In the genomic region with DNA sequence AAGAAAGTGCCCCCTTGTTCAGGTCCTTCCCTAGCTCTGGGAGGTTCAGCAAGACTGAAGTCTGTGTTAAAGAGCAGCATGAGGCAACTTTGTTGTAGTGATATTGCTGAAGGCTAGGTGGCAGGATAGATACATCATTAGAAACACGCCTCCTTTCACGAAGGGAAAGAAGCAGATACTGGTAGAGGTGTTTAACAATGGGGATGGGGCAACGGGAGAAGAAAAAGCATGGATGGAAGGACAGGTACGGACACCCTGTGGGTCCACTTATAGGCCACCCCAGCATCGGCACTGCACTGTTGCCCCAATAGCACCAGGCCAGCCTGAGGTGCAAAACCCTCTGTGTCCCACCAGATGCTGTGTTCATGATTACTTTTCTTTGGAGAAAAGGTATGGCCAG, we compare ENCODE assay signal across 8 cellular contexts. TPM values are rescaled to one million over a fixed set of nuclear protein-coding genes. Genes with fewer than 3 reads are reported as not detected.
DNase-seq lines count a peak whose midpoint lies in the region; ATAC-seq and TF ChIP-seq lines count a peak whose summit lies in the region.

No MANE protein-coding gene starts in this region.

- no peak overlapping the region for H2BK5ac ChIP-seq in mesenchymal stem cell (ENCODE audit: low read depth, low read length, poor library complexity, severe bottlenecking)

- ATAC-seq in GM18498 (IDR thresholded peaks at IDR 0.05; ENCODE audit: unreplicated experiment) (peak; percentile 80), Panc1 (peak; percentile 73), HG02884 (IDR thresholded peaks at IDR 0.05; ENCODE audit: unreplicated experiment) (no peak)

- H3K27ac ChIP-seq in Panc1 (ENCODE audit: low read length): no peak overlapping the region
- H3K27ac ChIP-seq in mesenchymal stem cell (ENCODE audit: low read length, poor library complexity, severe bottlenecking): no peak overlapping the region

- H3K9me3 ChIP-seq in Panc1 (ENCODE audit: control insufficient read depth, insufficient read depth, low read depth, low read length): no peaks in the 10 kb centered on the region
- H3K9me3 ChIP-seq in mesenchymal stem cell (ENCODE audit: control insufficient read depth, low read length): no peaks in the 10 kb centered on the region

- POLR2A ChIA-PET in AG04449 (lab: Yijun Ruan, JAX) (no interaction called here), Panc1 (lab: Charles Lee) (no interaction called here)

- no TSS peak for BruUV-seq in Panc1 (replicated peaks; lab: Mats Ljungman, UMichigan)

- no peak overlapping the region for H3K4me2 ChIP-seq in mesenchymal stem cell (ENCODE audit: low read length, poor library complexity, severe bottlenecking)

- DNase-seq in AG04449 (ENCODE audit: low read depth, low spot score) (no peak), LoVo (ENCODE audit: low spot score) (peak; percentile 49), Panc1 (ENCODE audit: low read depth, low spot score) (peak; percentile 27), dermis blood vessel endothelial cell (peak; percentile 68), mesenchymal stem cell (peak; percentile 81)
- no peak for DNase-seq in stimulated activated CD8-positive, alpha-beta memory T cell treated with anti-CD3 and anti-CD28 coated beads, Interleukin-4, amount 100 ng/mL, for 48 hours

- no peak overlapping the region for H3K4me3 ChIP-seq in AG04449 (ENCODE audit: low read depth, low read length)
- no peak overlapping the region for H3K4me3 ChIP-seq in Panc1 (ENCODE audit: low read depth in 2 of 2, low read length in 2 of 2)
- no peak overlapping the region for H3K4me3 ChIP-seq in mesenchymal stem cell (ENCODE audit: insufficient read depth in 1 of 2, low read depth in 1 of 2, low read length in 2 of 2)

- CTCF ChIA-PET in AG04449 (lab: Yijun Ruan, JAX) (interaction anchor here (0.6 to 11.0 kb wide), 49 partner anchors 7 to 1063 kb away, joined by 3 to 122 read pairs (median 4); no protein-coding TSS in a partner anchor), Panc1 (lab: Charles Lee) (interaction anchor here (0.6 kb wide), 1 partner anchor 811 kb away, joined by 4 read pairs; no protein-coding TSS in a partner anchor)

- H4K8ac ChIP-seq in mesenchymal stem cell (ENCODE audit: low read length): peak overlapping the region; percentile 42

- H3K14ac ChIP-seq in mesenchymal stem cell (ENCODE audit: low read length in 2 of 2): no peak overlapping the region

- H3K36me3 ChIP-seq in Panc1 (ENCODE audit: control insufficient read depth, insufficient read depth, low read length) (no peaks in the 10 kb centered on the region), mesenchymal stem cell (ENCODE audit: control insufficient read depth in 1 of 2, insufficient read depth in 2 of 2, low read depth in 1 of 2, low read length in 2 of 2) (no peaks in the 10 kb centered on the region)

- 21% methylated on average over 5 of the region's 5 CpGs for WGBS in mesenchymal stem cell

- H2BK120ac ChIP-seq in mesenchymal stem cell (ENCODE audit: low read depth, low read length): no peak overlapping the region

- no peak overlapping the region for H2BK15ac ChIP-seq in mesenchymal stem cell (ENCODE audit: low read depth, poor library complexity, severe bottlenecking)

- in situ Hi-C loops in Panc1 (cut with HindIII; ENCODE audit: low pct_unique_long_range_greater_than_20kb, low sequenced_read_pairs): no loop called here

- intact Hi-C loops in Panc1 (cut with micrococcal nuclease; ENCODE audit: unreplicated experiment): loop anchor here (5.0 to 10.0 kb wide), 3 partner anchors 446 to 1018 kb away; no protein-coding TSS in a partner anchor

- peak overlapping the region; percentile 63 to 76 for H3K18ac ChIP-seq in mesenchymal stem cell (ENCODE audit: low read depth in 1 of 2, low read length in 2 of 2)

- H2AK5ac ChIP-seq in mesenchymal stem cell (ENCODE audit: low read length, severe bottlenecking): no peak overlapping the region

- H3K4ac ChIP-seq in mesenchymal stem cell (ENCODE audit: low read depth in 1 of 2, low read length in 2 of 2): peak overlapping the region in 1 of 2 experiments; percentile 59

- peak overlapping the region; percentile 55 to 73 for H2BK12ac ChIP-seq in mesenchymal stem cell (ENCODE audit: low read length in 2 of 2)

- H3K27me3 ChIP-seq in Panc1 (ENCODE audit: control insufficient read depth, insufficient read depth, low read length) (peaks cover 25% of the 10 kb centered on the region), mesenchymal stem cell (ENCODE audit: control insufficient read depth in 1 of 2, insufficient read depth in 1 of 2, low read length in 2 of 2) (no peaks in the 10 kb centered on the region)

- peak overlapping the region; percentile 92 for H4K91ac ChIP-seq in mesenchymal stem cell (ENCODE audit: low read length)

- no peaks in the 10 kb centered on the region for H3K79me1 ChIP-seq in mesenchymal stem cell (replicated peaks; ENCODE audit: low read length, poor library complexity, severe bottlenecking)

- TF ChIP-seq CTCF in AG04449 (IDR thresholded peaks at IDR 0.05; ENCODE audit: insufficient read depth, low read length, missing control alignments) (peak; percentile 66), Panc1 (IDR thresholded peaks at IDR 0.05) (peak; percentile 73)

- H3K4me1 ChIP-seq in Panc1 (ENCODE audit: control insufficient read depth, insufficient read depth, low read length): peaks cover 2% of the 10 kb centered on the region
- H3K4me1 ChIP-seq in mesenchymal stem cell (ENCODE audit: control insufficient read depth, insufficient read depth, low read depth, low read length): peaks cover 19% of the 10 kb centered on the region

- H3K9ac ChIP-seq in mesenchymal stem cell (ENCODE audit: low read length): peak overlapping the region; percentile 44

- H3K23ac ChIP-seq in mesenchymal stem cell (ENCODE audit: low read length in 2 of 2): no peak overlapping the region

- no peak overlapping the region for H2AFZ ChIP-seq in mesenchymal stem cell (ENCODE audit: low read depth, low read length)

RNA-seq across cellular contexts. Expression of a gene that starts 3.5 kb away (rescaled TPM):
- total RNA-seq in Panc1 (2021; ENCODE audit: unreplicated experiment): 1.9 TPM
- not detected for polyA plus RNA-seq in Panc1 (2012; ENCODE audit: insufficient read length)
- total RNA-seq in dermis blood vessel endothelial cell: 0.65 and 6.1 TPM in 2 replicates
- polyA plus RNA-seq in mesenchymal stem cell (2013, experiment 1 of 2): 440 TPM
- polyA plus RNA-seq in mesenchymal stem cell (2013, experiment 2 of 2): 419 TPM

Comparison
In these comparisons a context has a peak if more than half of its experiments do, and no peak if none do; other contexts are left out.
1. DNase-seq: peak in LoVo (single experiment), Panc1 (single experiment), dermis blood vessel endothelial cell (single experiment) and mesenchymal stem cell (single experiment); none in AG04449 (single experiment) and stimulated activated CD8-positive, alpha-beta memory T cell treated with anti-CD3 and anti-CD28 coated beads, Interleukin-4, amount 100 ng/mL, for 48 hours (single experiment).